26 cellular contexts compared by ENCODE assay signal in genomic region chr15:92636401-92636949, GRCh38. TPM values are rescaled to one million over a fixed set of nuclear protein-coding genes. Genes with fewer than 3 reads are reported as not detected.
A peak's percentile ranks its signal among the peaks of the same experiment; 100 is the strongest.
DNase-seq lines count a peak whose midpoint lies in the region; ATAC-seq, FAIRE-seq and TF ChIP-seq lines count a peak whose summit lies in the region.
"Had no signal": no experiment of that assay in that cellular context is flagged by ENCODE, and none has a peak within 500 bp of the region (broad histone marks: within the 10 kb centered on the region; RNA-seq: fewer than 3 reads in every experiment).

No MANE protein-coding gene starts in this region.

- H2BK120ac ChIP-seq in H1 (replicated peaks; ENCODE audit: low read depth, low read length) = peak overlapping the region; percentile 34

- H2BK20ac ChIP-seq in H1 (ENCODE audit: low read length) = no peak overlapping the region

- H3K4me3 ChIP-seq in H1 (ENCODE audit: extremely low read depth in 1 of 4, insufficient read depth in 2 of 4, low read depth in 3 of 4, low read length in 4 of 4) (no peak overlapping the region), aorta (ENCODE audit: low read length in 2 of 2) (no peak overlapping the region), osteoblast (ENCODE audit: insufficient read depth, low read length) (no peak overlapping the region)
- H3K4me3 ChIP-seq: left ventricle myocardium inferior had no signal

- TF ChIP-seq RAD21 in H1 (IDR thresholded peaks at IDR 0.05 in 1 of 2, conservative IDR thresholded peaks at IDR 0.05 in 1 of 2; ENCODE audit: low read depth in 2 of 2, low read length in 2 of 2) = no peak

- peak overlapping the region; percentile 37 to 90 (median 77) for H3K27ac Mint-ChIP-seq in nephron
- H3K27ac Mint-ChIP-seq: activated CD4-positive, alpha-beta memory T cell treated with anti-CD3 and anti-CD28 coated beads for 36 hours; activated naive CD8-positive, alpha-beta T cell treated with anti-CD3 and anti-CD28 coated beads, Interleukin-2, amount 10 ng/mL, durations not matched to agents 7 days and 5 days; natural killer cell treated with Interleukin-12 subunit alpha and Interleukin-12 subunit beta and Interleukin-15 and Interleukin-18, amount 100 ng/mL, for 72 hours; progenitor cell of endocrine pancreas had no signal

- H2AFZ ChIP-seq in H1 (ENCODE audit: low read length) (no peak overlapping the region), osteoblast (ENCODE audit: low read length) (no peak overlapping the region)

- H2BK15ac ChIP-seq in H1 (ENCODE audit: low read length) = peak overlapping the region; percentile 7; the same call in 1 of the 2 replicates

- ATAC-seq in left cardiac atrium (no peak), aorta (ENCODE audit: low FRiP score) (peak; percentile 28), GM19463 (IDR thresholded peaks at IDR 0.05; ENCODE audit: unreplicated experiment) (no peak)

- POLR2A ChIA-PET in H1 (lab: Charles Lee; ENCODE audit: partially characterized antibody) = interaction anchor here (1.5 kb wide), 1 partner anchor 15 kb away, joined by 3 read pairs; no protein-coding TSS in a partner anchor

- FAIRE-seq in H1 (lab: Jason Lieb, UNC) = no peak
- FAIRE-seq: A204.1, G401.6, GM18507, urothelium cell line had no signal

- H4K20me1 ChIP-seq in H1 (replicated peaks in 1 of 2; ENCODE audit: control insufficient read depth in 1 of 2, insufficient read depth in 2 of 2, low read length in 2 of 2) (no peaks in the 10 kb centered on the region), osteoblast (ENCODE audit: insufficient read depth, low read length) (no peaks in the 10 kb centered on the region)

- H4K8ac ChIP-seq in H1 (ENCODE audit: extremely low read depth, insufficient read depth, low read length) = no peak overlapping the region; the same call in 1 of the 2 replicates

- no peak overlapping the region for H3K4me3 Mint-ChIP-seq in nephron
- H3K4me3 Mint-ChIP-seq: activated CD4-positive, alpha-beta memory T cell treated with anti-CD3 and anti-CD28 coated beads for 36 hours; activated naive CD8-positive, alpha-beta T cell treated with anti-CD3 and anti-CD28 coated beads, Interleukin-2, amount 10 ng/mL, durations not matched to agents 7 days and 5 days; natural killer cell treated with Interleukin-12 subunit alpha and Interleukin-12 subunit beta and Interleukin-15 and Interleukin-18, amount 100 ng/mL, for 72 hours had no signal

- H3K79me1 ChIP-seq in H1 (ENCODE audit: low read depth, low read length) = peaks cover 10% of the 10 kb centered on the region

- H3K18ac ChIP-seq in H1 (ENCODE audit: extremely low read depth, low read length) = no peak overlapping the region

- DNase-seq in cardiac septum (ENCODE audit: low spot score) (peak; percentile 63), left cardiac atrium (no peak), H1 (ENCODE audit: low read depth in 1 of 2, low spot score in 2 of 2) (no peak), aorta (peak in 1 of 2 donors; percentile 56), NCI-H774 (lab: John Stamatoyannopoulos, UW) (no peak), osteoblast (ENCODE audit: insufficient read length, low spot score, missing footprints) (no peak)
- DNase-seq: activated CD4-positive, CD25-positive, alpha-beta regulatory T cell; activated naive CD8-positive, alpha-beta T cell treated with anti-CD3 and anti-CD28 coated beads, Interleukin-2, amount 10 ng/mL, durations not matched to agents 7 days and 5 days; cerebellar nuclear complex; Kasumi-1; left ventricle myocardium inferior; NCI-H1048; NCI-H1694 treated with DMSO at 0.1 percent for 48 hours; NCI-H2171 treated with DMSO at 0.1 percent for 48 hours; Right ventricle myocardium superior; stimulated activated CD4-positive, alpha-beta T cell treated with anti-CD3 and anti-CD28 coated beads, Interleukin-1b, Interleukin-23, amount 100 ng/mL, for 48 hours; T1000 had no signal

- 0 out of 2 replicates have a peak, but pooled peaks cover 2% of the 10 kb centered on the region for H3K23me2 ChIP-seq in H1 (ENCODE audit: low read depth, low read length)

- H3K36me3 ChIP-seq in H1 (ENCODE audit: control insufficient read depth in 2 of 4, insufficient read depth in 4 of 4, low read length in 3 of 4) (no peaks in the 10 kb centered on the region), aorta (ENCODE audit: control insufficient read depth in 1 of 2, insufficient read depth in 2 of 2, low read length in 1 of 2) (no peaks in the 10 kb centered on the region), osteoblast (ENCODE audit: insufficient read depth, low read length) (no peaks in the 10 kb centered on the region)
- H3K36me3 ChIP-seq: left ventricle myocardium inferior had no signal

- no peak overlapping the region for H3K9ac ChIP-seq in H1 (replicated peaks in 1 of 4; ENCODE audit: extremely low read depth in 1 of 4, low read depth in 3 of 4, low read length in 3 of 4)

- H2AK5ac ChIP-seq in H1 (ENCODE audit: low read depth, low read length) = peak overlapping the region; percentile 18; the same call in 1 of the 2 replicates

- H3K27me3 ChIP-seq in H1 (replicated peaks in 1 of 4; ENCODE audit: control insufficient read depth in 3 of 4, extremely low read depth in 1 of 4, insufficient read depth in 3 of 4, low read length in 3 of 4) (no peaks in the 10 kb centered on the region), aorta (ENCODE audit: control insufficient read depth in 1 of 2, insufficient read depth in 2 of 2, low read length in 1 of 2) (no peaks in the 10 kb centered on the region), osteoblast (ENCODE audit: insufficient read depth, low read length) (no peaks in the 10 kb centered on the region)

- TF ChIP-seq EP300 in H1 (IDR thresholded peaks at IDR 0.05; ENCODE audit: borderline replicate concordance in 1 of 2, low read depth in 2 of 2, low read length in 2 of 2) = no peak

- H3K9me3 Mint-ChIP-seq in nephron = peaks cover 13% of the 10 kb centered on the region
- H3K9me3 Mint-ChIP-seq: natural killer cell treated with Interleukin-12 subunit alpha and Interleukin-12 subunit beta and Interleukin-15 and Interleukin-18, amount 100 ng/mL, for 72 hours had no signal

- H3K23ac ChIP-seq in H1 (ENCODE audit: insufficient read length) = no peak overlapping the region

- intact Hi-C loops in cardiac septum (cut with DNase I) = no loop called here
- intact Hi-C loops in left cardiac atrium (cut with DNase I) = no loop called here
- intact Hi-C loops in aorta (cut with DNase I) = no loop called here

- no peak overlapping the region for H3K14ac ChIP-seq in H1 (ENCODE audit: insufficient read length)

- 93% methylated on average over 12 of the region's 12 CpGs; no CpG with 5 or more reads in 1 of the 2 experiments for WGBS in H1 (ENCODE audit: extremely low coverage in 1 of 2, insufficient coverage in 1 of 2, insufficient read length in 1 of 2, insufficient replicate concordance in 2 of 2, low coverage in 1 of 2, low lambda C conversion rate in 2 of 2, missing lambda C conversion rate in 1 of 2), 2 experiments
- WGBS in aorta, 2 donors = 97 to 98% methylated on average over 12 of the region's 12 CpGs

- H2BK5ac ChIP-seq in H1 (ENCODE audit: low read depth, low read length) = no peak overlapping the region

- H3K79me2 ChIP-seq in H1 (ENCODE audit: control insufficient read depth in 1 of 2, insufficient read depth in 2 of 2, low read length in 2 of 2) (peaks cover 0 to 26% of the 10 kb centered on the region in 2 experiments; a peak in 2 of 4 replicates), osteoblast (ENCODE audit: insufficient read depth, low read length) (no peaks in the 10 kb centered on the region)

- no peak overlapping the region for H3K4ac ChIP-seq in H1 (replicated peaks; ENCODE audit: insufficient read length, low read depth, low read length)

- H3K4me1 Mint-ChIP-seq in nephron = peaks cover 71% of the 10 kb centered on the region
- H3K4me1 Mint-ChIP-seq: activated naive CD8-positive, alpha-beta T cell treated with anti-CD3 and anti-CD28 coated beads, Interleukin-2, amount 10 ng/mL, durations not matched to agents 7 days and 5 days had no signal

- H3K9me3 ChIP-seq in H1 (ENCODE audit: insufficient read depth in 2 of 2, low read depth in 1 of 2, low read length in 1 of 2) (peaks cover 0 to 2% of the 10 kb centered on the region in 2 experiments; a peak in 1 of 4 replicates), aorta (ENCODE audit: control insufficient read depth, low read length) (no peaks in the 10 kb centered on the region), osteoblast (ENCODE audit: low read depth, low read length) (no peaks in the 10 kb centered on the region)

- CTCF ChIA-PET in H1 (lab: Charles Lee; ENCODE audit: partially characterized antibody) = interaction anchor here (0.6 to 1.5 kb wide), 7 partner anchors 9 to 538 kb away, joined by 3 read pairs; no protein-coding TSS in a partner anchor

- H4K91ac ChIP-seq in H1 (replicated peaks; ENCODE audit: insufficient read length, low read length) = peak overlapping the region; percentile 85

- H3K36me3 Mint-ChIP-seq in nephron (ENCODE audit: low read depth) = peaks cover 8% of the 10 kb centered on the region
- H3K36me3 Mint-ChIP-seq: activated naive CD8-positive, alpha-beta T cell treated with anti-CD3 and anti-CD28 coated beads, Interleukin-2, amount 10 ng/mL, durations not matched to agents 7 days and 5 days; natural killer cell treated with Interleukin-12 subunit alpha and Interleukin-12 subunit beta and Interleukin-15 and Interleukin-18, amount 100 ng/mL, for 72 hours had no signal

- no peak overlapping the region for H3K27ac ChIP-seq in H1 (ENCODE audit: low read depth, low read length)
- H3K27ac ChIP-seq in aorta (ENCODE audit: low read depth in 1 of 2, low read length in 2 of 2) = no peak overlapping the region
- H3K27ac ChIP-seq in osteoblast (ENCODE audit: low read depth, low read length) = no peak overlapping the region
- H3K27ac ChIP-seq: left ventricle myocardium inferior had no signal

- H3K4me1 ChIP-seq in H1 (replicated peaks in 1 of 4; ENCODE audit: control insufficient read depth in 3 of 4, insufficient read depth in 4 of 4, low read length in 3 of 4) (peaks cover 0 to 9% (median 6%) of the 10 kb centered on the region in 4 experiments; a peak in 4 of 7 replicates), aorta (ENCODE audit: control insufficient read depth in 1 of 2, insufficient read depth in 2 of 2, low read length in 2 of 2) (no peaks in the 10 kb centered on the region), osteoblast (ENCODE audit: insufficient read depth, low read length) (no peaks in the 10 kb centered on the region)

- 0 out of 2 replicates have a peak overlapping the region, but pooled peaks have one; percentile 7 for H2BK12ac ChIP-seq in H1 (ENCODE audit: low read depth, low read length)

- no peak for TF ChIP-seq POLR2A in H1 (IDR thresholded peaks at IDR 0.05; ENCODE audit: control extremely low read depth in 1 of 2, low read depth in 2 of 2, low read length in 2 of 2)

- H3K4me2 ChIP-seq in H1 (ENCODE audit: insufficient read depth in 1 of 2, low read depth in 2 of 2, low read length in 2 of 2) (no peak overlapping the region), osteoblast (ENCODE audit: insufficient read depth, low read length) (no peak overlapping the region)

- TF ChIP-seq CTCF in H1 (IDR thresholded peaks at IDR 0.05; ENCODE audit: control extremely low read depth in 1 of 3, insufficient read depth in 1 of 3, low read depth in 1 of 3, low read length in 3 of 3) = no peak
- no peak for TF ChIP-seq CTCF in nephron (IDR thresholded peaks at IDR 0.05; ENCODE audit: unreplicated experiment in 3 of 3)
- TF ChIP-seq CTCF in osteoblast (IDR thresholded peaks at IDR 0.05; ENCODE audit: extremely low read depth, low read depth, low read length) = no peak

- H3K56ac ChIP-seq in H1 (replicated peaks; ENCODE audit: insufficient read length, low read depth, low read length) = no peak overlapping the region

- no peak overlapping the region for H4K5ac ChIP-seq in H1 (ENCODE audit: insufficient read length, low read depth, low read length)

- no peaks in the 10 kb centered on the region for H3K27me3 Mint-ChIP-seq in nephron (ENCODE audit: low read depth)
- H3K27me3 Mint-ChIP-seq: progenitor cell of endocrine pancreas had no signal

RNA-seq across cellular contexts. Expression of gene FAM174B, which starts 19.1 kb away (rescaled TPM):
- total RNA-seq in cardiac septum (6.5 TPM), left cardiac atrium (10 to 100 TPM in 1 of 2 donors, 1 to 10 TPM in 1; 9.9 to 15.6 TPM), aorta (10 to 100 TPM; 10.3 to 16.0 TPM), osteoblast (2.1 and 5.1 TPM in 2 replicates)
- total RNA-seq in H1 (2021; fragmentation: NEBNext Ultra II Directional; extraction: Animal tissue kit (Norgen Biotek cat#: 25700)) = 35.2 and 35.3 TPM in 2 replicates
- polyA plus RNA-seq in H1 (2011; rRNA removed) (9.3 and 10.1 TPM in 2 replicates), aorta (1 to 10 TPM in 1 of 2 donors, not detected in 1; 3.3 TPM)
- polyA plus RNA-seq in H1 (2011; cell fraction: cytosol; rRNA removed) = 9.7 TPM
- 13.4 TPM for polyA plus RNA-seq in H1 (2011; cell fraction: nucleus; rRNA removed)
- polyA plus RNA-seq in H1 (2012, experiment 1 of 2) = 21.5 to 31.3 TPM (median 28.3 TPM) in 4 replicates
- polyA plus RNA-seq in H1 (2012, experiment 2 of 2) = 15.9 TPM
- 20.3 TPM for polyA plus RNA-seq in H1 (2013, experiment 1 of 2)
- polyA plus RNA-seq in H1 (2013, experiment 2 of 2) = 27.1 TPM
- 24.5 and 32.5 TPM in 2 replicates for polyA minus RNA-seq in H1 (2011; rRNA and poly(A)+ RNA removed)
- 16.4 TPM for polyA minus RNA-seq in H1 (2011; cell fraction: cytosol; rRNA and poly(A)+ RNA removed)
- polyA minus RNA-seq in H1 (2011; cell fraction: nucleus; rRNA and poly(A)+ RNA removed) = 13.8 TPM
